8 cellular contexts compared by ENCODE assay signal in genomic region chr3:124033360-124034015, GRCh38. TPM values are rescaled to one million over a fixed set of nuclear protein-coding genes. Genes with fewer than 3 reads are reported as not detected.
DNase-seq lines count a peak whose midpoint lies in the region; ATAC-seq and TF ChIP-seq lines count a peak whose summit lies in the region.

Gene KALRN (plus strand): TSS chr3:124033369.

- H3K27me3 ChIP-seq in Caco-2 (replicated peaks; ENCODE audit: control insufficient read depth, insufficient read depth, low read length) (peaks cover 2% of the 10 kb centered on the region), muscle layer of duodenum (ENCODE audit: low read depth, low read length) (peaks cover 18% of the 10 kb centered on the region), aorta (ENCODE audit: control insufficient read depth in 1 of 2, insufficient read depth in 2 of 2, low read length in 1 of 2) (no peaks in the 10 kb centered on the region)

- peak within 1 kb of the TSS; percentile 0 for H3K27ac Mint-ChIP-seq in Caco-2 (ENCODE audit: unreplicated experiment)

- WGBS in aorta, 2 donors, result 0 to 1% methylated on average over 52 to 63 of the region's 63 CpGs

- no peaks in the 10 kb centered on the region for H3K36me3 Mint-ChIP-seq in Caco-2 (ENCODE audit: insufficient read depth, unreplicated experiment)

- POLR2A ChIA-PET in Caco-2 (lab: Charles Lee), result interaction anchor here (0.6 kb wide), 3 partner anchors 371 to 554 kb away, joined by 3 read pairs; no protein-coding TSS in a partner anchor

- H3K9me3 ChIP-seq in Caco-2, result no peaks in the 10 kb centered on the region
- H3K9me3 ChIP-seq in SK-N-MC (ENCODE audit: low read depth, low read length), result no peaks in the 10 kb centered on the region
- no peaks in the 10 kb centered on the region for H3K9me3 ChIP-seq in muscle layer of duodenum (ENCODE audit: control insufficient read depth in 1 of 2, low read length in 2 of 2)
- H3K9me3 ChIP-seq in aorta (ENCODE audit: control insufficient read depth, low read length), result no peaks in the 10 kb centered on the region

- intact Hi-C loops in Caco-2 (cut with micrococcal nuclease; ENCODE audit: unreplicated experiment), result loop anchor here (1.0 to 10.0 kb wide), 4 partner anchors 46 to 434 kb away; no protein-coding TSS in a partner anchor
- intact Hi-C loops in aorta (cut with DNase I), result loop anchor here (1.0 to 5.0 kb wide), 3 partner anchors 45 to 249 kb away; no protein-coding TSS in a partner anchor

- CTCF ChIA-PET in Caco-2 (lab: Charles Lee), result interaction anchor here (0.5 to 1.9 kb wide), 27 partner anchors 10 to 603 kb away, joined by 3 to 10 read pairs (median 4); partner anchors contain the start of gene CCDC14

- H3K4me3 ChIP-seq in Caco-2 (ENCODE audit: low read depth, low read length), result peak within 1 kb of the TSS; percentile 57
- peak within 1 kb of the TSS; percentile 96 for H3K4me3 ChIP-seq in SK-N-MC
- H3K4me3 ChIP-seq in epithelial cell of esophagus (ENCODE audit: low read length), result peak within 1 kb of the TSS; percentile 33
- peak within 1 kb of the TSS; percentile 60 to 78 for H3K4me3 ChIP-seq in muscle layer of duodenum (ENCODE audit: low read depth in 1 of 2, low read length in 2 of 2)
- H3K4me3 ChIP-seq in aorta (ENCODE audit: low read length in 2 of 2), result peak within 1 kb of the TSS; percentile 93 to 99

- DNase-seq in Caco-2 (no peak), SK-N-MC (ENCODE audit: low read depth, low spot score) (no peak), epithelial cell of esophagus (ENCODE audit: low read depth) (no peak), aorta (peak; percentile 53 to 81), NCI-H187 treated with DMSO at 0.1 percent for 48 hours (lab: John Stamatoyannopoulos, UW) (no peak)

- H3K4me3 Mint-ChIP-seq in Caco-2 (ENCODE audit: unreplicated experiment), result peak within 1 kb of the TSS; percentile 80

- H3K36me3 ChIP-seq in Caco-2 (ENCODE audit: control insufficient read depth, insufficient read depth, low read length) (no peaks in the 10 kb centered on the region), SK-N-MC (ENCODE audit: insufficient read depth, low read length) (no peaks in the 10 kb centered on the region), muscle layer of duodenum (ENCODE audit: control insufficient read depth in 1 of 2, insufficient read depth in 2 of 2, low read length in 2 of 2) (no peaks in the 10 kb centered on the region), aorta (ENCODE audit: control insufficient read depth in 1 of 2, insufficient read depth in 2 of 2, low read length in 1 of 2) (no peaks in the 10 kb centered on the region)

- no TSS peak for BruUV-seq in Caco-2 (replicated peaks; lab: Mats Ljungman, UMichigan)

- H3K9ac ChIP-seq in SK-N-MC (ENCODE audit: insufficient read length), result peak within 1 kb of the TSS; percentile 84

- peaks cover 31% of the 10 kb centered on the region for H3K27me3 Mint-ChIP-seq in Caco-2 (ENCODE audit: insufficient read depth, unreplicated experiment)

- ATAC-seq in GM21825 (IDR thresholded peaks at IDR 0.05; ENCODE audit: unreplicated experiment), result peak; percentile 8
- ATAC-seq in aorta (ENCODE audit: low FRiP score), result peak; percentile 53
- no peak for ATAC-seq in GM19395 (IDR thresholded peaks at IDR 0.05; ENCODE audit: unreplicated experiment)

- TF ChIP-seq CTCF in Caco-2 (IDR thresholded peaks at IDR 0.05; ENCODE audit: insufficient read depth in 1 of 2, low read depth in 1 of 2, low read length in 1 of 2, severe bottlenecking in 1 of 2, unreplicated experiment in 1 of 2), result no peak
- no peak for TF ChIP-seq CTCF in epithelial cell of esophagus (IDR thresholded peaks at IDR 0.05; ENCODE audit: insufficient read depth, low read depth, low read length, missing control alignments)

- H3K4me1 Mint-ChIP-seq in Caco-2 (ENCODE audit: low read depth, unreplicated experiment), result peaks cover 7% of the 10 kb centered on the region

- no peak within 1 kb of the TSS for H3K27ac ChIP-seq in SK-N-MC
- H3K27ac ChIP-seq in muscle layer of duodenum (ENCODE audit: low read length), result no peak within 1 kb of the TSS
- H3K27ac ChIP-seq in aorta (ENCODE audit: low read depth in 1 of 2, low read length in 2 of 2), result peak within 1 kb of the TSS; percentile 85 to 92

- H3K4me1 ChIP-seq in Caco-2 (peaks cover 6% of the 10 kb centered on the region), muscle layer of duodenum (ENCODE audit: control insufficient read depth in 1 of 2, insufficient read depth in 2 of 2, low read length in 2 of 2) (peaks cover 4 to 7% of the 10 kb centered on the region in 2 donors), aorta (ENCODE audit: control insufficient read depth in 1 of 2, insufficient read depth in 2 of 2, low read length in 2 of 2) (peaks cover 0 to 5% of the 10 kb centered on the region in 2 donors)

- H3K9me3 Mint-ChIP-seq in Caco-2 (ENCODE audit: unreplicated experiment), result no peaks in the 10 kb centered on the region

RNA-seq across cellular contexts. Expression of gene KALRN, which starts in this region (rescaled TPM):
- 82.8 and 88.7 TPM in 2 replicates for total RNA-seq in Caco-2 (2022)
- total RNA-seq in aorta, result 100 to 1,000 TPM; 257 to 436 TPM
- 10 to 100 TPM; 32.6 to 46.4 TPM for polyA plus RNA-seq in aorta

Comparison
In these comparisons a context has a peak if more than half of its experiments do, and no peak if none do; other contexts are left out.
1. DNase-seq: peak in aorta (2 of 2); none in Caco-2 (0 of 2), SK-N-MC (single experiment), epithelial cell of esophagus (single experiment) and NCI-H187 treated with DMSO at 0.1 percent for 48 hours (single experiment).
2. H3K4me3 ChIP-seq: peak in every context shown above with its lines; median percentile 96 in SK-N-MC; 96 in aorta; 69 in muscle layer of duodenum; 57 in Caco-2; 33 in epithelial cell of esophagus.
3. H3K27ac ChIP-seq: peak in aorta (2 of 2); none in SK-N-MC (single experiment) and muscle layer of duodenum (single experiment).